1 cellular context compared by ENCODE assay signal in genomic region chr1:40897499-40897898, GRCh38.
TF ChIP-seq lines count a peak whose summit lies in the region.

No MANE protein-coding gene starts in this region.

TF ChIP-seq in WTC11, 78 proteins besides CTCF, POLR2A, EP300 and RAD21 (continued from another document):
- TF ChIP-seq, protein P1, sequence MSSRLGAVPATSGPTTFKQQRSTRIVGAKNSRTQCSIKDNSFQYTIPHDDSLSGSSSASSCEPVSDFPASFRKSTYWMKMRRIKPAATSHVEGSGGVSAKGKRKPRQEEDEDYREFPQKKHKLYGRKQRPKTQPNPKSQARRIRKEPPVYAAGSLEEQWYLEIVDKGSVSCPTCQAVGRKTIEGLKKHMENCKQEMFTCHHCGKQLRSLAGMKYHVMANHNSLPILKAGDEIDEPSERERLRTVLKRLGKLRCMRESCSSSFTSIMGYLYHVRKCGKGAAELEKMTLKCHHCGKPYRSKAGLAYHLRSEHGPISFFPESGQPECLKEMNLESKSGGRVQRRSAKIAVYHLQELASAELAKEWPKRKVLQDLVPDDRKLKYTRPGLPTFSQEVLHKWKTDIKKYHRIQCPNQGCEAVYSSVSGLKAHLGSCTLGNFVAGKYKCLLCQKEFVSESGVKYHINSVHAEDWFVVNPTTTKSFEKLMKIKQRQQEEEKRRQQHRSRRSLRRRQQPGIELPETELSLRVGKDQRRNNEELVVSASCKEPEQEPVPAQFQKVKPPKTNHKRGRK (CRISPR knock-in tag; IDR thresholded peaks at IDR 0.05; ENCODE audit: borderline replicate concordance) = no peak
- TF ChIP-seq IRF2 (CRISPR knock-in tag; IDR thresholded peaks at IDR 0.05; ENCODE audit: borderline replicate concordance, low read depth) (no peak), STAT6 (CRISPR knock-in tag; conservative IDR thresholded peaks at IDR 0.05; ENCODE audit: low read depth) (no peak), EMX1 (CRISPR knock-in tag; IDR thresholded peaks at IDR 0.05) (no peak), SP1 (CRISPR knock-in tag; conservative IDR thresholded peaks at IDR 0.05) (no peak), FOXK1 (CRISPR knock-in tag; IDR thresholded peaks at IDR 0.05) (no peak), ZNF263 (CRISPR knock-in tag; IDR thresholded peaks at IDR 0.05; ENCODE audit: low read depth) (no peak)
